ENCODE assay signal across 11 cellular contexts in the genomic region with DNA sequence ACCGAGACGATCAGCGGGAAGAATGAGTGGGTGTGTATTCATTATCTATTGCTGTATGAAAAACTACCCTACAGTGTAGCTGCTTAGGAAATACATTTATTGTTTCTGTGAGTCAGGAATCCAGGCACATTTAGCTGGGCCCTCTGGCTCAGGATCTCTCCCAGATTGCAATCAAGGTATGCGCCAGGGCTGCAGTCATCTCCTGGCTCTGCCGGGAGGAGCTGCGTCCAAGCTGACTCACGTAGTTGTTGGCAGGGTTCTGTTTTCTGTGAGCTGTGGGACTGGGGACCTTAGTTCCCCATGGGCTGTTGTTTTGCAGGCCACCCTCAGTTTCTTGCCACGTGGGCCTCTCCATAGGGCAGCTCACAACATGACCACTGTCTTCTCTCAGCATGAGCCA.
DNase-seq lines count a peak whose midpoint lies in the region; ATAC-seq and TF ChIP-seq lines count a peak whose summit lies in the region.
"Had no signal": no experiment of that assay in that cellular context is flagged by ENCODE, and none has a peak within 500 bp of the region (broad histone marks: within the 10 kb centered on the region; RNA-seq: fewer than 3 reads in every experiment).

No MANE protein-coding gene starts in this region.

- DNase-seq in GM04503 (ENCODE audit: low read depth), result peak; percentile 83
- peak; percentile 65 for DNase-seq in astrocyte of the cerebellum (ENCODE audit: low read depth)
- peak; percentile 54 for DNase-seq in Right ventricle myocardium superior
- DNase-seq in skeletal muscle cell (ENCODE audit: low read depth), result peak; percentile 78
- no peak for DNase-seq in DMS79 (lab: John Stamatoyannopoulos, UW)
- no peak for DNase-seq in activated CD4-positive, alpha-beta T cell treated with anti-CD3 and anti-CD28 coated beads for 48 hours
- DNase-seq in progenitor cell of endocrine pancreas (ENCODE audit: low spot score, unreplicated experiment), result no peak
- no peak for DNase-seq in GM23338 (ENCODE audit: low spot score)
- DNase-seq: NCI-H1417, pancreas, upper lobe of left lung had no signal

- H3K4me2 ChIP-seq in GM23338, result no peak overlapping the region

- ATAC-seq in Right ventricle myocardium superior (ENCODE audit: poor library complexity), result peak; percentile 58
- no peak for ATAC-seq in GM23338

- no peaks in the 10 kb centered on the region for H3K9me2 ChIP-seq in GM23338 (ENCODE audit: insufficient read depth)

- no peaks in the 10 kb centered on the region for H3K79me2 ChIP-seq in GM23338 (replicated peaks; ENCODE audit: insufficient read depth)

- no peaks in the 10 kb centered on the region for H4K20me1 ChIP-seq in GM23338 (replicated peaks; ENCODE audit: insufficient read depth)

- H3K9me3 Mint-ChIP-seq in progenitor cell of endocrine pancreas (ENCODE audit: low read depth) (no peaks in the 10 kb centered on the region), GM23338 (no peaks in the 10 kb centered on the region; the same call in 2 of the 3 replicates)

- peaks cover 5% of the 10 kb centered on the region for H3K36me3 Mint-ChIP-seq in progenitor cell of endocrine pancreas (ENCODE audit: insufficient read depth)
- no peaks in the 10 kb centered on the region for H3K36me3 Mint-ChIP-seq in GM23338 (ENCODE audit: low read depth)

- no peaks in the 10 kb centered on the region for H3K27me3 Mint-ChIP-seq in progenitor cell of endocrine pancreas
- no peaks in the 10 kb centered on the region for H3K27me3 Mint-ChIP-seq in GM23338 (ENCODE audit: insufficient read depth, low read depth, poor library complexity)

- TF ChIP-seq CTCF in astrocyte of the cerebellum (IDR thresholded peaks at IDR 0.05; ENCODE audit: low read depth, low read length, missing control alignments) (no peak), progenitor cell of endocrine pancreas (IDR thresholded peaks at IDR 0.05; ENCODE audit: unreplicated experiment) (no peak), GM23338 (conservative IDR thresholded peaks at IDR 0.05; ENCODE audit: low read depth in 2 of 2) (no peak)

- in situ Hi-C loops in astrocyte of the cerebellum (cut with HindIII; ENCODE audit: low sequenced_read_pairs), result no loop called here

- H3K4me1 ChIP-seq in GM23338 (ENCODE audit: insufficient read depth), result no peaks in the 10 kb centered on the region; the same call in 1 of the 2 replicates
- H3K4me1 ChIP-seq: pancreas had no signal

- H3K4me1 Mint-ChIP-seq in progenitor cell of endocrine pancreas (ENCODE audit: low read depth) (no peaks in the 10 kb centered on the region), GM23338 (peaks cover 11% of the 10 kb centered on the region)

- H3K27ac ChIP-seq in GM23338 (ENCODE audit: low read depth), result no peak overlapping the region
- H3K27ac ChIP-seq: pancreas, upper lobe of left lung had no signal

- no peaks in the 10 kb centered on the region for H3K27me3 ChIP-seq in GM23338 (ENCODE audit: insufficient read depth)
- H3K27me3 ChIP-seq: pancreas, upper lobe of left lung had no signal

- no peak overlapping the region for H2AFZ ChIP-seq in GM23338

- H3K4me3 Mint-ChIP-seq in progenitor cell of endocrine pancreas (ENCODE audit: low read depth) (no peak overlapping the region), GM23338 (no peak overlapping the region)

- no peaks in the 10 kb centered on the region for H3K36me3 ChIP-seq in GM23338 (ENCODE audit: insufficient read depth)
- H3K36me3 ChIP-seq: pancreas, upper lobe of left lung had no signal

- intact Hi-C loops in Right ventricle myocardium superior (cut with DNase I), result loop anchor here (5.0 kb wide), 1 partner anchor 263 kb away; a partner anchor contains a TSS

- H3K27ac Mint-ChIP-seq in progenitor cell of endocrine pancreas (no peak overlapping the region), GM23338 (no peak overlapping the region)

- H3K4me3 ChIP-seq in astrocyte of the cerebellum (ENCODE audit: low read depth, low read length) (no peak overlapping the region), skeletal muscle cell (ENCODE audit: low read depth, low read length) (no peak overlapping the region), GM23338 (no peak overlapping the region)
- H3K4me3 ChIP-seq: pancreas, upper lobe of left lung had no signal

- H3F3A ChIP-seq in GM23338 (replicated peaks; ENCODE audit: low read depth), result no peaks in the 10 kb centered on the region

TF ChIP-seq in GM23338, 12 proteins besides CTCF, POLR2A, EP300 and RAD21 (continues in another document):
- TF ChIP-seq CREB1 (CRISPR knock-in tag; IDR thresholded peaks at IDR 0.05; ENCODE audit: low read depth) (no peak), JUNB (IDR thresholded peaks at IDR 0.05; ENCODE audit: unreplicated experiment) (no peak), ZNF331 (CRISPR knock-in tag; IDR thresholded peaks at IDR 0.05; ENCODE audit: low read depth) (no peak), STAT1 (IDR thresholded peaks at IDR 0.05; ENCODE audit: unreplicated experiment) (no peak), EZH2phosphoT487 (IDR thresholded peaks at IDR 0.05; ENCODE audit: unreplicated experiment) (no peak), ZNF114 (CRISPR knock-in tag; IDR thresholded peaks at IDR 0.05) (no peak), EZH2 (IDR thresholded peaks at IDR 0.05; ENCODE audit: low read depth, unreplicated experiment) (no peak), NANOG (IDR thresholded peaks at IDR 0.05; ENCODE audit: borderline replicate concordance) (no peak), POLR2AphosphoS5 (IDR thresholded peaks at IDR 0.05; ENCODE audit: low read depth) (no peak)
- TF ChIP-seq, protein P1, sequence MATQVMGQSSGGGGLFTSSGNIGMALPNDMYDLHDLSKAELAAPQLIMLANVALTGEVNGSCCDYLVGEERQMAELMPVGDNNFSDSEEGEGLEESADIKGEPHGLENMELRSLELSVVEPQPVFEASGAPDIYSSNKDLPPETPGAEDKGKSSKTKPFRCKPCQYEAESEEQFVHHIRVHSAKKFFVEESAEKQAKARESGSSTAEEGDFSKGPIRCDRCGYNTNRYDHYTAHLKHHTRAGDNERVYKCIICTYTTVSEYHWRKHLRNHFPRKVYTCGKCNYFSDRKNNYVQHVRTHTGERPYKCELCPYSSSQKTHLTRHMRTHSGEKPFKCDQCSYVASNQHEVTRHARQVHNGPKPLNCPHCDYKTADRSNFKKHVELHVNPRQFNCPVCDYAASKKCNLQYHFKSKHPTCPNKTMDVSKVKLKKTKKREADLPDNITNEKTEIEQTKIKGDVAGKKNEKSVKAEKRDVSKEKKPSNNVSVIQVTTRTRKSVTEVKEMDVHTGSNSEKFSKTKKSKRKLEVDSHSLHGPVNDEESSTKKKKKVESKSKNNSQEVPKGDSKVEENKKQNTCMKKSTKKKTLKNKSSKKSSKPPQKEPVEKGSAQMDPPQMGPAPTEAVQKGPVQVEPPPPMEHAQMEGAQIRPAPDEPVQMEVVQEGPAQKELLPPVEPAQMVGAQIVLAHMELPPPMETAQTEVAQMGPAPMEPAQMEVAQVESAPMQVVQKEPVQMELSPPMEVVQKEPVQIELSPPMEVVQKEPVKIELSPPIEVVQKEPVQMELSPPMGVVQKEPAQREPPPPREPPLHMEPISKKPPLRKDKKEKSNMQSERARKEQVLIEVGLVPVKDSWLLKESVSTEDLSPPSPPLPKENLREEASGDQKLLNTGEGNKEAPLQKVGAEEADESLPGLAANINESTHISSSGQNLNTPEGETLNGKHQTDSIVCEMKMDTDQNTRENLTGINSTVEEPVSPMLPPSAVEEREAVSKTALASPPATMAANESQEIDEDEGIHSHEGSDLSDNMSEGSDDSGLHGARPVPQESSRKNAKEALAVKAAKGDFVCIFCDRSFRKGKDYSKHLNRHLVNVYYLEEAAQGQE (IDR thresholded peaks at IDR 0.05; ENCODE audit: unreplicated experiment), result no peak
- TF ChIP-seq, protein P2, sequence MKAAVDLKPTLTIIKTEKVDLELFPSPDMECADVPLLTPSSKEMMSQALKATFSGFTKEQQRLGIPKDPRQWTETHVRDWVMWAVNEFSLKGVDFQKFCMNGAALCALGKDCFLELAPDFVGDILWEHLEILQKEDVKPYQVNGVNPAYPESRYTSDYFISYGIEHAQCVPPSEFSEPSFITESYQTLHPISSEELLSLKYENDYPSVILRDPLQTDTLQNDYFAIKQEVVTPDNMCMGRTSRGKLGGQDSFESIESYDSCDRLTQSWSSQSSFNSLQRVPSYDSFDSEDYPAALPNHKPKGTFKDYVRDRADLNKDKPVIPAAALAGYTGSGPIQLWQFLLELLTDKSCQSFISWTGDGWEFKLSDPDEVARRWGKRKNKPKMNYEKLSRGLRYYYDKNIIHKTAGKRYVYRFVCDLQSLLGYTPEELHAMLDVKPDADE (IDR thresholded peaks at IDR 0.05), result no peak

Comparison
In these comparisons a context has a peak if more than half of its experiments do, and no peak if none do; other contexts are left out.
1. DNase-seq: peak in GM04503 (single experiment), astrocyte of the cerebellum (single experiment), Right ventricle myocardium superior (single experiment) and skeletal muscle cell (single experiment); none in DMS79 (single experiment), activated CD4-positive, alpha-beta T cell treated with anti-CD3 and anti-CD28 coated beads for 48 hours (single experiment), progenitor cell of endocrine pancreas (single experiment) and GM23338 (single experiment).